ENCODE assay signal across 22 cellular contexts in genomic region chrX:104660092-104660491, GRCh38.
DNase-seq lines count a peak whose midpoint lies in the region; ATAC-seq, FAIRE-seq and TF ChIP-seq lines count a peak whose summit lies in the region.
"Had no signal": no experiment of that assay in that cellular context is flagged by ENCODE, and none has a peak within 500 bp of the region (broad histone marks: within the 10 kb centered on the region; RNA-seq: fewer than 3 reads in every experiment).

No MANE protein-coding gene starts in this region.

- H3K27me3 Mint-ChIP-seq in astrocyte (ENCODE audit: low read depth, unreplicated experiment) (no peaks in the 10 kb centered on the region), type B pancreatic cell (no peaks in the 10 kb centered on the region), endodermal cell (ENCODE audit: insufficient read depth) (no peaks in the 10 kb centered on the region)
- H3K27me3 Mint-ChIP-seq: CD4-positive, alpha-beta T cell had no signal

- intact Hi-C loops in left lung (cut with DNase I): no loop called here

- H3K4me3 ChIP-seq in KMS-11 (IDR thresholded peaks at IDR 0.05; ENCODE audit: insufficient read depth, low read depth, low read length) (no peak overlapping the region), astrocyte (ENCODE audit: insufficient read depth, low read depth, low read length) (no peak overlapping the region), left lung (no peak overlapping the region), endodermal cell (ENCODE audit: low read length) (no peak overlapping the region)
- H3K4me3 ChIP-seq: BLaER1, GM12878 had no signal

- DNase-seq in astrocyte (ENCODE audit: low read depth): no peak
- DNase-seq in left lung: no peak
- no peak for DNase-seq in type B pancreatic cell (ENCODE audit: extremely low spot score, unreplicated experiment)
- no peak for DNase-seq in endodermal cell
- no peak for DNase-seq in DMS153 treated with DMSO at 0.1 percent for 48 hours (lab: John Stamatoyannopoulos, UW; ENCODE audit: unreplicated experiment)
- DNase-seq in foreskin melanocyte: no peak
- DNase-seq: CD4-positive, alpha-beta T cell; COR-L47; DMS 273 treated with DMSO at 0.1 percent for 48 hours; DND-41; H7; KBM-7; NCI-H1092 treated with DMSO at 0.1 percent for 48 hours; NCI-H1436 treated with DMSO at 0.1 percent for 48 hours; NCI-H1930; NCI-H524 treated with DMSO at 0.1 percent for 48 hours; NCI-H82; Right ventricle myocardium superior had no signal

- TF ChIP-seq CTCF in KMS-11 (conservative IDR thresholded peaks at IDR 0.05; ENCODE audit: low read depth, low read length) (no peak), astrocyte (IDR thresholded peaks at IDR 0.05; ENCODE audit: insufficient read depth, low read depth, low read length) (no peak), left lung (IDR thresholded peaks at IDR 0.05) (no peak), type B pancreatic cell (conservative IDR thresholded peaks at IDR 0.05) (no peak), endodermal cell (conservative IDR thresholded peaks at IDR 0.05) (no peak)

- H3K79me2 ChIP-seq in KMS-11 (ENCODE audit: insufficient read depth, low read depth): no peaks in the 10 kb centered on the region
- H3K79me2 ChIP-seq in astrocyte (ENCODE audit: insufficient read depth, low read length): no peaks in the 10 kb centered on the region

- H3K27ac ChIP-seq in KMS-11: no peak overlapping the region
- H3K27ac ChIP-seq in astrocyte (ENCODE audit: low read depth, low read length): no peak overlapping the region
- H3K27ac ChIP-seq in left lung: no peak overlapping the region
- H3K27ac ChIP-seq in endodermal cell (ENCODE audit: low read depth, low read length): no peak overlapping the region
- H3K27ac ChIP-seq: BLaER1 had no signal

- H3K9me3 Mint-ChIP-seq in astrocyte (ENCODE audit: unreplicated experiment) (no peaks in the 10 kb centered on the region), type B pancreatic cell (no peaks in the 10 kb centered on the region), endodermal cell (peaks cover 37% of the 10 kb centered on the region)
- H3K9me3 Mint-ChIP-seq: CD4-positive, alpha-beta T cell had no signal

- no peak overlapping the region for H2AFZ ChIP-seq in KMS-11 (ENCODE audit: low read depth)
- H2AFZ ChIP-seq in astrocyte (ENCODE audit: low read depth, low read length): no peak overlapping the region

- H3K27ac Mint-ChIP-seq in astrocyte (ENCODE audit: unreplicated experiment): no peak overlapping the region
- H3K27ac Mint-ChIP-seq in type B pancreatic cell: peak overlapping the region; percentile 26
- H3K27ac Mint-ChIP-seq in endodermal cell: no peak overlapping the region
- H3K27ac Mint-ChIP-seq: CD4-positive, alpha-beta T cell had no signal

- peaks cover 42% of the 10 kb centered on the region for H3K4me1 ChIP-seq in KMS-11 (ENCODE audit: low read depth, poor library complexity, severe bottlenecking)
- H3K4me1 ChIP-seq in astrocyte (ENCODE audit: insufficient read depth, low read length): no peaks in the 10 kb centered on the region
- H3K4me1 ChIP-seq in left lung: no peaks in the 10 kb centered on the region
- no peaks in the 10 kb centered on the region for H3K4me1 ChIP-seq in endodermal cell (ENCODE audit: control insufficient read depth, insufficient read depth, low read length)
- H3K4me1 ChIP-seq: BLaER1 had no signal

- H3K9ac ChIP-seq in KMS-11: no peak overlapping the region
- H3K9ac ChIP-seq in astrocyte (ENCODE audit: low read length): no peak overlapping the region
- no peak overlapping the region for H3K9ac ChIP-seq in endodermal cell (ENCODE audit: extremely low read depth, low read length, poor library complexity, severe bottlenecking)
- H3K9ac ChIP-seq: BLaER1 had no signal

- H3K4me2 ChIP-seq in KMS-11 (peak overlapping the region; percentile 82; the same call in 1 of the 2 replicates), astrocyte (ENCODE audit: low read length) (no peak overlapping the region)
- H3K4me2 ChIP-seq: BLaER1 had no signal

- H3K4me1 Mint-ChIP-seq in astrocyte (ENCODE audit: low read depth, unreplicated experiment) (peaks cover 3% of the 10 kb centered on the region), type B pancreatic cell (ENCODE audit: unreplicated experiment) (no peaks in the 10 kb centered on the region), endodermal cell (no peaks in the 10 kb centered on the region)

- H3K27me3 ChIP-seq in KMS-11 (ENCODE audit: insufficient read depth, low read depth) (no peaks in the 10 kb centered on the region), astrocyte (ENCODE audit: insufficient read depth, low read length) (no peaks in the 10 kb centered on the region), left lung (no peaks in the 10 kb centered on the region), endodermal cell (ENCODE audit: control insufficient read depth, insufficient read depth, low read length, poor library complexity, severe bottlenecking) (no peaks in the 10 kb centered on the region)
- H3K27me3 ChIP-seq: BLaER1 had no signal

- H3K4me3 Mint-ChIP-seq in astrocyte (ENCODE audit: unreplicated experiment): no peak overlapping the region
- H3K4me3 Mint-ChIP-seq in type B pancreatic cell: peak overlapping the region; percentile 56
- no peak overlapping the region for H3K4me3 Mint-ChIP-seq in endodermal cell
- H3K4me3 Mint-ChIP-seq: CD4-positive, alpha-beta T cell had no signal

- no peaks in the 10 kb centered on the region for H3K9me3 ChIP-seq in astrocyte (ENCODE audit: insufficient read depth, low read depth, low read length)
- H3K9me3 ChIP-seq in left lung: no peaks in the 10 kb centered on the region
- H3K9me3 ChIP-seq in endodermal cell (ENCODE audit: control insufficient read depth, low read length): no peaks in the 10 kb centered on the region
- H3K9me3 ChIP-seq: BLaER1 had no signal

- WGBS in endodermal cell (ENCODE audit: insufficient coverage in 1 of 2, insufficient read length in 1 of 2), 2 experiments: 93 to 100% methylated on average over 2 to 3 of the region's 3 CpGs

- no peaks in the 10 kb centered on the region for H4K20me1 ChIP-seq in KMS-11 (ENCODE audit: insufficient read depth)
- H4K20me1 ChIP-seq in astrocyte (ENCODE audit: insufficient read depth, low read length): no peaks in the 10 kb centered on the region
- H4K20me1 ChIP-seq: BLaER1 had no signal

- H3K36me3 ChIP-seq in KMS-11 (ENCODE audit: insufficient read depth): no peaks in the 10 kb centered on the region
- no peaks in the 10 kb centered on the region for H3K36me3 ChIP-seq in astrocyte (ENCODE audit: insufficient read depth, low read length)
- no peaks in the 10 kb centered on the region for H3K36me3 ChIP-seq in left lung
- no peaks in the 10 kb centered on the region for H3K36me3 ChIP-seq in endodermal cell (ENCODE audit: control insufficient read depth, insufficient read depth, low read length)
- H3K36me3 ChIP-seq: BLaER1 had no signal

- no peaks in the 10 kb centered on the region for H3K36me3 Mint-ChIP-seq in astrocyte (ENCODE audit: low read depth, unreplicated experiment)
- peaks cover 4% of the 10 kb centered on the region for H3K36me3 Mint-ChIP-seq in type B pancreatic cell
- no peaks in the 10 kb centered on the region for H3K36me3 Mint-ChIP-seq in endodermal cell (ENCODE audit: low read depth)

- ATAC-seq in left lung: peak; percentile 31
- ATAC-seq: GM12878 had no signal

- peak; percentile 83 for FAIRE-seq in astrocyte (lab: Jason Lieb, UNC)
- FAIRE-seq: GM12878, RCC 7860 had no signal
